Comparison of ENCODE assay signal across 8 cellular contexts in the genomic region with DNA sequence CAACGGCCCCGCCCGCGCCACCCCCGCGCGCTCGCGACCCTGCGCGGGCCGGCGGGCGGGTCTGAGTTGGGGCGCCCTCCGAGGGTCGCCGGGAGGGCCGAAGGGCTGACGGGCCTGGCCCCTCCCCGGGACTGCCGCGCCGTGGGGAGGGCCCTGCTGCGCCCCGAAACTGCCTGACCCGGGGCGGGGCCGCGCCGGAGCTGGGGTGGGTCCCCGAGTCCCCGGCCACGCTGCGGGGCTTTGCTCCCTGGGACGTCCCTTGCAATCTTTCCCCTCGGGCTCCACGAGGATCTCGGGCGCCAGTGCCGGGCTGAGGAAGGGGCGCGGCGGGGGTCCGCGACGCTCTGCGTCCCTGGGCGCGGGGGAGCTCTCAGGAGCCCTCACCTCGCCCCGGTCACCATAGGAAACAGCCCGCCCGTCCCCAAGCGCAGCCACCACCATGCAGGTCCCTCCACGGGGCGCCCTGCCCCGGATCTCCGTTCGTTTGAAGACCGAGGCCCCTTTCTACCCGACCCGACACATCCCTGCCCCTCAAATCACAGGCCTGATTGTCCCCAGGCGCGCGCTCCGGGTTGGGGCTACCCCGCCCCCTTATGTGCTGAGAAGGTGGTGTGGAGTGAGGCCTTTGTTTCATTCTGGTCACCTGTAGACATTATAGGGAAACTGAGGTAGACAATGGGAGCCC. TPM values are rescaled to one million over a fixed set of nuclear protein-coding genes. Genes with fewer than 3 reads are reported as not detected.
DNase-seq lines count a peak whose midpoint lies in the region; TF ChIP-seq lines count a peak whose summit lies in the region.

No MANE protein-coding gene starts in this region.

- H3K4me3 ChIP-seq in HEK293 (ENCODE audit: low read depth, low read length): peak overlapping the region; percentile 72
- H3K4me3 ChIP-seq in fibroblast of mammary gland (ENCODE audit: control insufficient read depth, low read depth, low read length): peak overlapping the region; percentile 42

- H3K27ac ChIP-seq in HEK293 (ENCODE audit: extremely low read depth, low read depth, low read length): peak overlapping the region; percentile 100

- CTCF ChIA-PET in HEK293 (lab: Yijun Ruan, JAX): interaction anchor here (1.1 kb wide), 1 partner anchor 88 kb away, joined by 4 read pairs; no protein-coding TSS in a partner anchor

- peaks cover 17 to 40% of the 10 kb centered on the region in 2 experiments for H3K36me3 ChIP-seq in HEK293 (ENCODE audit: control insufficient read depth in 2 of 2, insufficient read depth in 1 of 2, low read length in 2 of 2)

- H3K36me3 Mint-ChIP-seq in activated T-helper 1 cell treated with anti-CD3 and anti-CD28 coated beads, Interleukin-12 subunit alpha, Interleukin-12 subunit beta, Interleukin-2, Interleukin-4 antibody, amounts not matched to agents 30 ng/mL and 10 ng/mL and 1 ng/mL, durations not matched to agents 14 hours and 24 hours and 36 hours (ENCODE audit: low read depth): peaks cover 39% of the 10 kb centered on the region
- peaks cover 39% of the 10 kb centered on the region for H3K36me3 Mint-ChIP-seq in nephron progenitor cell (ENCODE audit: low read depth)

- H3K4me1 ChIP-seq in HEK293 (ENCODE audit: control insufficient read depth, insufficient read depth, low read length): peaks cover 17% of the 10 kb centered on the region

- intact Hi-C loops in activated T-helper 1 cell treated with anti-CD3 and anti-CD28 coated beads, Interleukin-12 subunit alpha, Interleukin-12 subunit beta, Interleukin-2, Interleukin-4 antibody, amounts not matched to agents 30 ng/mL and 10 ng/mL and 1 ng/mL, durations not matched to agents 14 hours and 24 hours and 36 hours (cut with micrococcal nuclease): loop anchor here (2.0 to 5.0 kb wide), 4 partner anchors 118 to 1716 kb away; a partner anchor contains a TSS

- no peaks in the 10 kb centered on the region for H3K9me3 Mint-ChIP-seq in activated T-helper 1 cell treated with anti-CD3 and anti-CD28 coated beads, Interleukin-12 subunit alpha, Interleukin-12 subunit beta, Interleukin-2, Interleukin-4 antibody, amounts not matched to agents 30 ng/mL and 10 ng/mL and 1 ng/mL, durations not matched to agents 14 hours and 24 hours and 36 hours
- peaks cover 13% of the 10 kb centered on the region for H3K9me3 Mint-ChIP-seq in nephron progenitor cell

- POLR2A ChIA-PET in HEK293 (lab: Yijun Ruan, JAX): interaction anchor here (0.6 to 9.9 kb wide), 27 partner anchors 9 to 355 kb away, joined by 3 to 85 read pairs (median 4); a partner anchor contains a TSS

- no peak for TF ChIP-seq CTCF in HEK293 (tag by site-specific recombination; IDR thresholded peaks at IDR 0.05)
- TF ChIP-seq CTCF in fibroblast of mammary gland (conservative IDR thresholded peaks at IDR 0.05; ENCODE audit: control insufficient read depth, insufficient read depth, low read depth, low read length): no peak
- TF ChIP-seq CTCF in nephron progenitor cell (IDR thresholded peaks at IDR 0.05): no peak

- peak; percentile 49 for DNase-seq in COLO829 (ENCODE audit: low spot score)
- DNase-seq in NCI-H748 treated with DMSO at 0.1 percent for 48 hours (lab: John Stamatoyannopoulos, UW): peak; percentile 71
- peak; percentile 53 for DNase-seq in activated T-helper 1 cell treated with anti-CD3 and anti-CD28 coated beads, Interleukin-12 subunit alpha, Interleukin-12 subunit beta, Interleukin-2, Interleukin-4 antibody, amounts not matched to agents 30 ng/mL and 10 ng/mL and 1 ng/mL, durations not matched to agents 14 hours and 24 hours and 36 hours (ENCODE audit: low spot score)
- peak; percentile 45 for DNase-seq in fibroblast of mammary gland (ENCODE audit: low read depth)
- peak; percentile 65 for DNase-seq in nephron progenitor cell
- peak; percentile 85 for DNase-seq in ureter (ENCODE audit: low spot score)
- DNase-seq in kidney glomerular epithelial cell (lab: John Stamatoyannopoulos, UW): no peak

- peaks cover 25% of the 10 kb centered on the region for H3K4me1 Mint-ChIP-seq in activated T-helper 1 cell treated with anti-CD3 and anti-CD28 coated beads, Interleukin-12 subunit alpha, Interleukin-12 subunit beta, Interleukin-2, Interleukin-4 antibody, amounts not matched to agents 30 ng/mL and 10 ng/mL and 1 ng/mL, durations not matched to agents 14 hours and 24 hours and 36 hours (ENCODE audit: low read depth)
- peaks cover 58% of the 10 kb centered on the region for H3K4me1 Mint-ChIP-seq in nephron progenitor cell

- H3K4me3 Mint-ChIP-seq in activated T-helper 1 cell treated with anti-CD3 and anti-CD28 coated beads, Interleukin-12 subunit alpha, Interleukin-12 subunit beta, Interleukin-2, Interleukin-4 antibody, amounts not matched to agents 30 ng/mL and 10 ng/mL and 1 ng/mL, durations not matched to agents 14 hours and 24 hours and 36 hours: peak overlapping the region; percentile 89
- peak overlapping the region; percentile 80 for H3K4me3 Mint-ChIP-seq in nephron progenitor cell

- H3K9me3 ChIP-seq in HEK293 (ENCODE audit: control insufficient read depth, insufficient read depth, low read depth, low read length): no peaks in the 10 kb centered on the region

- peak overlapping the region; percentile 91 for H3K27ac Mint-ChIP-seq in activated T-helper 1 cell treated with anti-CD3 and anti-CD28 coated beads, Interleukin-12 subunit alpha, Interleukin-12 subunit beta, Interleukin-2, Interleukin-4 antibody, amounts not matched to agents 30 ng/mL and 10 ng/mL and 1 ng/mL, durations not matched to agents 14 hours and 24 hours and 36 hours
- H3K27ac Mint-ChIP-seq in nephron progenitor cell: peak overlapping the region; percentile 83

- H3K27me3 Mint-ChIP-seq in activated T-helper 1 cell treated with anti-CD3 and anti-CD28 coated beads, Interleukin-12 subunit alpha, Interleukin-12 subunit beta, Interleukin-2, Interleukin-4 antibody, amounts not matched to agents 30 ng/mL and 10 ng/mL and 1 ng/mL, durations not matched to agents 14 hours and 24 hours and 36 hours (ENCODE audit: insufficient read depth): no peaks in the 10 kb centered on the region
- peaks cover 7% of the 10 kb centered on the region for H3K27me3 Mint-ChIP-seq in nephron progenitor cell (ENCODE audit: low read depth, poor library complexity)

TF ChIP-seq in HEK293, 187 proteins besides CTCF, POLR2A, EP300 and RAD21 (continues in another document):
- TF ChIP-seq YY2 (tag by site-specific recombination; IDR thresholded peaks at IDR 0.05) (0 out of 2 replicates have a peak, but pooled peaks have one; percentile 13), PRDM1 (tag by site-specific recombination; IDR thresholded peaks at IDR 0.05) (no peak), ZNF785 (tag by site-specific recombination; IDR thresholded peaks at IDR 0.05) (0 out of 2 replicates have a peak, but pooled peaks have one; percentile 34), ZEB2 (tag by site-specific recombination; IDR thresholded peaks at IDR 0.05) (peak; percentile 87), KLF8 (tag by site-specific recombination; IDR thresholded peaks at IDR 0.05) (peak; percentile 77), ZNF791 (tag by site-specific recombination; IDR thresholded peaks at IDR 0.05) (no peak), ZNF558 (tag by site-specific recombination; IDR thresholded peaks at IDR 0.05) (no peak), ZNF335 (tag by site-specific recombination; conservative IDR thresholded peaks at IDR 0.05) (peak; percentile 39)
- TF ChIP-seq, protein P1, sequence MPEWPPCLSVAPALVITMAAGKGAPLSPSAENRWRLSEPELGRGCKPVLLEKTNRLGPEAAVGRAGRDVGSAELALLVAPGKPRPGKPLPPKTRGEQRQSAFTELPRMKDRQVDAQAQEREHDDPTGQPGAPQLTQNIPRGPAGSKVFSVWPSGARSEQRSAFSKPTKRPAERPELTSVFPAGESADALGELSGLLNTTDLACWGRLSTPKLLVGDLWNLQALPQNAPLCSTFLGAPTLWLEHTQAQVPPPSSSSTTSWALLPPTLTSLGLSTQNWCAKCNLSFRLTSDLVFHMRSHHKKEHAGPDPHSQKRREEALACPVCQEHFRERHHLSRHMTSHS (tag by site-specific recombination; IDR thresholded peaks at IDR 0.05): no peak
- TF ChIP-seq, protein P2, sequence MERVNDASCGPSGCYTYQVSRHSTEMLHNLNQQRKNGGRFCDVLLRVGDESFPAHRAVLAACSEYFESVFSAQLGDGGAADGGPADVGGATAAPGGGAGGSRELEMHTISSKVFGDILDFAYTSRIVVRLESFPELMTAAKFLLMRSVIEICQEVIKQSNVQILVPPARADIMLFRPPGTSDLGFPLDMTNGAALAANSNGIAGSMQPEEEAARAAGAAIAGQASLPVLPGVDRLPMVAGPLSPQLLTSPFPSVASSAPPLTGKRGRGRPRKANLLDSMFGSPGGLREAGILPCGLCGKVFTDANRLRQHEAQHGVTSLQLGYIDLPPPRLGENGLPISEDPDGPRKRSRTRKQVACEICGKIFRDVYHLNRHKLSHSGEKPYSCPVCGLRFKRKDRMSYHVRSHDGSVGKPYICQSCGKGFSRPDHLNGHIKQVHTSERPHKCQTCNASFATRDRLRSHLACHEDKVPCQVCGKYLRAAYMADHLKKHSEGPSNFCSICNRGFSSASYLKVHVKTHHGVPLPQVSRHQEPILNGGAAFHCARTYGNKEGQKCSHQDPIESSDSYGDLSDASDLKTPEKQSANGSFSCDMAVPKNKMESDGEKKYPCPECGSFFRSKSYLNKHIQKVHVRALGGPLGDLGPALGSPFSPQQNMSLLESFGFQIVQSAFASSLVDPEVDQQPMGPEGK (tag by site-specific recombination; IDR thresholded peaks at IDR 0.05): peak; percentile 91

RNA-seq across cellular contexts. Expression of a gene that starts 0.5 kb away (rescaled TPM):
- 3,516 TPM in 2 replicates for total RNA-seq in activated T-helper 1 cell treated with anti-CD3 and anti-CD28 coated beads, Interleukin-12 subunit alpha, Interleukin-12 subunit beta, Interleukin-2, Interleukin-4 antibody, amounts not matched to agents 30 ng/mL and 10 ng/mL and 1 ng/mL, durations not matched to agents 14 hours and 24 hours and 36 hours
- total RNA-seq in ureter: 3,857 TPM

RNA-seq across cellular contexts. Expression of a gene that starts 15.1 kb away (rescaled TPM):
- 0.52 and 0.64 TPM in 2 replicates for total RNA-seq in activated T-helper 1 cell treated with anti-CD3 and anti-CD28 coated beads, Interleukin-12 subunit alpha, Interleukin-12 subunit beta, Interleukin-2, Interleukin-4 antibody, amounts not matched to agents 30 ng/mL and 10 ng/mL and 1 ng/mL, durations not matched to agents 14 hours and 24 hours and 36 hours
- total RNA-seq in ureter: 4.2 TPM

RNA-seq across cellular contexts. Expression of a gene that starts 39.0 kb away (rescaled TPM):
- 69.2 and 69.5 TPM in 2 replicates for total RNA-seq in activated T-helper 1 cell treated with anti-CD3 and anti-CD28 coated beads, Interleukin-12 subunit alpha, Interleukin-12 subunit beta, Interleukin-2, Interleukin-4 antibody, amounts not matched to agents 30 ng/mL and 10 ng/mL and 1 ng/mL, durations not matched to agents 14 hours and 24 hours and 36 hours
- total RNA-seq in ureter: 37.1 TPM
